In the genomic region with DNA sequence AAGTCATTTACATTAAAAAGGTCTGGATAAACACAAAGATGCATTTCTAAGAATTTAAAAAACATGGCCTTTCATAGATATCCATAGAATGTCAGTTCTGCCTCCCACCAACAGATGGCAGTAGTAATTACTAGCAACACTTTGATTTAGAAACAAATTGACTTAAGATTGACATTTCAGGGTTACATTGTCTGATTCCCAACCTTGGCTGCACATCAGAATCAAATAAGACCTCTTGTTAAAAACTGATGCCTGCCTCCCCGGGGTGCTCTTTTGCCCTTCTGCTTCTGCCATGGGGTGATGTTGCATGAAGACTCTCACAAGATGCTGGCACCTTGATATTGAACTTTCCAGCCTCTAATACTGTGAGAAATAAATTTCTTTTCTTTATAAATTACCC, we compare ENCODE assay signal across 9 cellular contexts.
DNase-seq lines count a peak whose midpoint lies in the region; ATAC-seq and TF ChIP-seq lines count a peak whose summit lies in the region.
"Had no signal": no experiment of that assay in that cellular context is flagged by ENCODE, and none has a peak within 500 bp of the region (broad histone marks: within the 10 kb centered on the region; RNA-seq: fewer than 3 reads in every experiment).

No MANE protein-coding gene starts in this region.

- no peaks in the 10 kb centered on the region for H3K9me3 Mint-ChIP-seq in activated CD8-positive, alpha-beta T cell treated with anti-CD3 and anti-CD28 coated beads, Interleukin-2, amount 10 ng/mL, durations not matched to agents 7 days and 5 days (ENCODE audit: insufficient read depth)

- WGBS in right lobe of liver (ENCODE audit: insufficient coverage, low coverage, low lambda C conversion rate, missing lambda C conversion rate): 86% methylated on average over 1 of the region's 1 CpG

- no peaks in the 10 kb centered on the region for H3K27me3 Mint-ChIP-seq in activated CD8-positive, alpha-beta T cell treated with anti-CD3 and anti-CD28 coated beads, Interleukin-2, amount 10 ng/mL, durations not matched to agents 7 days and 5 days (ENCODE audit: low read depth)
- H3K27me3 Mint-ChIP-seq: activated naive CD8-positive, alpha-beta T cell had no signal

- ATAC-seq in HG02885 (IDR thresholded peaks at IDR 0.05; ENCODE audit: poor library complexity, unreplicated experiment) (peak; percentile 62), right lobe of liver (peak in 1 of 4 donors; percentile 32), GM18505 (IDR thresholded peaks at IDR 0.05; ENCODE audit: unreplicated experiment) (no peak)
- no peak for ATAC-seq in activated CD8-positive, alpha-beta T cell treated with anti-CD3 and anti-CD28 coated beads, Interleukin-2, amount 10 ng/mL, durations not matched to agents 7 days and 5 days

- no peaks in the 10 kb centered on the region for H3K4me1 ChIP-seq in right lobe of liver

- H3K4me3 ChIP-seq in right lobe of liver: no peak overlapping the region

- no peaks in the 10 kb centered on the region for H3K9me3 ChIP-seq in right lobe of liver

- CTCF ChIA-PET in activated CD8-positive, alpha-beta T cell treated with anti-CD3 and anti-CD28 coated beads, Interleukin-2, amount 10 ng/mL, durations not matched to agents 7 days and 5 days (lab: Charles Lee): interaction anchor here (0.8 to 8.3 kb wide), 11 partner anchors 10 to 303 kb away, joined by 3 to 50 read pairs (median 3); no protein-coding TSS in a partner anchor

- TF ChIP-seq POLR2A in right lobe of liver (IDR thresholded peaks at IDR 0.05): no peak
- no peak for TF ChIP-seq POLR2A in GM18505 (IDR thresholded peaks at IDR 0.05; ENCODE audit: borderline replicate concordance, extremely low read depth, insufficient read depth, insufficient read length)

- no peaks in the 10 kb centered on the region for H3K27me3 ChIP-seq in right lobe of liver

- no peaks in the 10 kb centered on the region for H3K36me3 ChIP-seq in right lobe of liver

- DNase-seq in COLO668 (lab: John Stamatoyannopoulos, UW; ENCODE audit: unreplicated experiment) (peak; percentile 11), right lobe of liver (no peak), activated gamma-delta T cell treated with Interleukin-2 at 50 U/mL for 16 hours (no peak), HK-2 (ENCODE audit: unreplicated experiment) (no peak)
- peak; percentile 35 for DNase-seq in activated CD8-positive, alpha-beta T cell treated with anti-CD3 and anti-CD28 coated beads, Interleukin-2, amount 10 ng/mL, durations not matched to agents 7 days and 5 days
- no peak for DNase-seq in stimulated activated CD4-positive, alpha-beta T cell treated with anti-CD3 and anti-CD28 coated beads, Interleukin-1b, Interleukin-23, amount 100 ng/mL, for 48 hours

- intact Hi-C loops in right lobe of liver (cut with DNase I): loop anchor here in 1 of 2 donors (10.0 kb wide), 1 partner anchor 303 kb away; no protein-coding TSS in a partner anchor

- H3K4me1 Mint-ChIP-seq in activated CD8-positive, alpha-beta T cell treated with anti-CD3 and anti-CD28 coated beads, Interleukin-2, amount 10 ng/mL, durations not matched to agents 7 days and 5 days (ENCODE audit: low read depth): no peaks in the 10 kb centered on the region

- no peak overlapping the region for H3K27ac ChIP-seq in right lobe of liver

- H3K4me3 Mint-ChIP-seq in activated CD8-positive, alpha-beta T cell treated with anti-CD3 and anti-CD28 coated beads, Interleukin-2, amount 10 ng/mL, durations not matched to agents 7 days and 5 days: no peak overlapping the region
- H3K4me3 Mint-ChIP-seq: activated naive CD8-positive, alpha-beta T cell had no signal

- POLR2A ChIA-PET in activated CD8-positive, alpha-beta T cell treated with anti-CD3 and anti-CD28 coated beads, Interleukin-2, amount 10 ng/mL, durations not matched to agents 7 days and 5 days (lab: Charles Lee): no interaction called here

- no peak overlapping the region for H3K27ac Mint-ChIP-seq in activated CD8-positive, alpha-beta T cell treated with anti-CD3 and anti-CD28 coated beads, Interleukin-2, amount 10 ng/mL, durations not matched to agents 7 days and 5 days
- H3K27ac Mint-ChIP-seq: activated naive CD8-positive, alpha-beta T cell had no signal

- peak; percentile 54 to 71 (median 64) for TF ChIP-seq CTCF in right lobe of liver (IDR thresholded peaks at IDR 0.05)

- no peaks in the 10 kb centered on the region for H3K36me3 Mint-ChIP-seq in activated CD8-positive, alpha-beta T cell treated with anti-CD3 and anti-CD28 coated beads, Interleukin-2, amount 10 ng/mL, durations not matched to agents 7 days and 5 days (ENCODE audit: low read depth)
- H3K36me3 Mint-ChIP-seq: activated naive CD8-positive, alpha-beta T cell had no signal

Comparison
In these comparisons a context has a peak if more than half of its experiments do, and no peak if none do; other contexts are left out.
1. DNase-seq: peak in COLO668 (single experiment) and activated CD8-positive, alpha-beta T cell treated with anti-CD3 and anti-CD28 coated beads, Interleukin-2, amount 10 ng/mL, durations not matched to agents 7 days and 5 days (single experiment); none in right lobe of liver (0 of 3), activated gamma-delta T cell treated with Interleukin-2 at 50 U/mL for 16 hours (single experiment), stimulated activated CD4-positive, alpha-beta T cell treated with anti-CD3 and anti-CD28 coated beads, Interleukin-1b, Interleukin-23, amount 100 ng/mL, for 48 hours (single experiment) and HK-2 (single experiment).